Comparison of ENCODE assay signal across 1 cellular context in the genomic region with DNA sequence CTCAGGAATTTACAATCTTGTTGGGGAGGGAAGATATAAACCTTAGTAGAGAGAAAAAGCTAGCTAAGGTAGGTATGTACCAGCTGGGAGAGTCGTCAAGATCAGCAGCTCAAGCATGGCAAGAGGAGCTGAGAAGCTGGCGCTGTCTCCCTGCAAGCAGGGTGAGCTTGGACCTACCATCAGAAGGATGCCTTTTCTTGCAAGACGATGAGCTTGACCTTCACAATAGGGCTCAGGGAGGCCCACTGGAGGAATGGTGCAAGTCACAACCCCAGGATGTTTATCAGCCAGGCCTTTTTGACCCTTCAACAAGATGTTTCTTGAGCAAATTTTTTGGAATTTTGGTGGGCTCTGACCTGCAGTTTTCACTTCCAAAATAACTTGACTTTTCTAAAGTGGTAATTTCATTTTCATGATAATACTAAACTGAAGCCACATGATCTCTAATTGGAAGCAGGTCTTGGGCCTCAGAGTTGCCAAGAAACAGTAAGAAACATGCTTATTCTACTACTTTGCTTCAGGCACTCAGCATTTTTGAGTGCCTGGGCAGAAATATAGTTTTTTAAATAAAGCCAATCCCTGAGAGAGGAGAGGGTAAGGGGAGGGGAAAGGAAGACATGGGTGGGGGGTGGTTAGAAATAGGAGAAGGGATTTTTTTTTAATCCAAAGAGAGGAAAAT.
TF ChIP-seq lines count a peak whose summit lies in the region.

No MANE protein-coding gene starts in this region.

TF ChIP-seq in GM23338, 12 proteins besides CTCF, POLR2A, EP300 and RAD21 (continued from another document):
- TF ChIP-seq, protein P1, sequence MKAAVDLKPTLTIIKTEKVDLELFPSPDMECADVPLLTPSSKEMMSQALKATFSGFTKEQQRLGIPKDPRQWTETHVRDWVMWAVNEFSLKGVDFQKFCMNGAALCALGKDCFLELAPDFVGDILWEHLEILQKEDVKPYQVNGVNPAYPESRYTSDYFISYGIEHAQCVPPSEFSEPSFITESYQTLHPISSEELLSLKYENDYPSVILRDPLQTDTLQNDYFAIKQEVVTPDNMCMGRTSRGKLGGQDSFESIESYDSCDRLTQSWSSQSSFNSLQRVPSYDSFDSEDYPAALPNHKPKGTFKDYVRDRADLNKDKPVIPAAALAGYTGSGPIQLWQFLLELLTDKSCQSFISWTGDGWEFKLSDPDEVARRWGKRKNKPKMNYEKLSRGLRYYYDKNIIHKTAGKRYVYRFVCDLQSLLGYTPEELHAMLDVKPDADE (IDR thresholded peaks at IDR 0.05), result no peak
- TF ChIP-seq ZNF114 (CRISPR knock-in tag; IDR thresholded peaks at IDR 0.05), result no peak
- no peak for TF ChIP-seq STAT1 (IDR thresholded peaks at IDR 0.05; ENCODE audit: unreplicated experiment)
